In genomic region chr4:138242076-138242829, GRCh38 we compare ENCODE assay signal across 1 cellular context.
TF ChIP-seq lines count a peak whose summit lies in the region.

TSS of gene SLC7A11 (minus strand) at chr4:138242349. CDS start at chr4:138242069, 280 bp downstream.

TF ChIP-seq in HEK293, 187 proteins besides CTCF, POLR2A, EP300 and RAD21 (continued from another document):
- peak; percentile 58; the same call in 1 of the 2 replicates for TF ChIP-seq ZNF366 (tag by site-specific recombination; conservative IDR thresholded peaks at IDR 0.05)
- TF ChIP-seq ZFP41 (tag by site-specific recombination; IDR thresholded peaks at IDR 0.05; ENCODE audit: borderline replicate concordance), result no peak
- TF ChIP-seq OSR2 (tag by site-specific recombination; IDR thresholded peaks at IDR 0.05), result peak; percentile 81
- peak; percentile 85 for TF ChIP-seq SP7 (tag by site-specific recombination; IDR thresholded peaks at IDR 0.05)
- peak; percentile 58 for TF ChIP-seq ZXDB (tag by site-specific recombination; IDR thresholded peaks at IDR 0.05)
- TF ChIP-seq HOXA7 (CRISPR knock-in tag; IDR thresholded peaks at IDR 0.05; ENCODE audit: borderline replicate concordance), result no peak
- TF ChIP-seq ZNF211 (tag by site-specific recombination; IDR thresholded peaks at IDR 0.05; ENCODE audit: low read depth), result no peak
- TF ChIP-seq ZNF629 (tag by site-specific recombination; IDR thresholded peaks at IDR 0.05), result peak; percentile 82
- 0 out of 2 replicates have a peak, but pooled peaks have one; percentile 13 for TF ChIP-seq ZEB2 (tag by site-specific recombination; IDR thresholded peaks at IDR 0.05)
- peak; percentile 77 for TF ChIP-seq ZBTB44 (tag by site-specific recombination; IDR thresholded peaks at IDR 0.05)
- peak; percentile 59; the same call in 1 of the 2 replicates for TF ChIP-seq PRDM1 (tag by site-specific recombination; IDR thresholded peaks at IDR 0.05)
- TF ChIP-seq ZNF155 (tag by site-specific recombination; IDR thresholded peaks at IDR 0.05), result no peak
- TF ChIP-seq ZSCAN4 (tag by site-specific recombination; IDR thresholded peaks at IDR 0.05), result peak; percentile 71
- TF ChIP-seq KLF16 (tag by site-specific recombination; IDR thresholded peaks at IDR 0.05), result no peak
- peak; percentile 87 for TF ChIP-seq SCRT2 (tag by site-specific recombination; IDR thresholded peaks at IDR 0.05)
- 0 out of 2 replicates have a peak, but pooled peaks have one; percentile 30 for TF ChIP-seq ZNF518A (tag by site-specific recombination; conservative IDR thresholded peaks at IDR 0.05; ENCODE audit: low read depth)
- peak; percentile 65; the same call in 1 of the 2 replicates for TF ChIP-seq SCRT1 (tag by site-specific recombination; IDR thresholded peaks at IDR 0.05; ENCODE audit: borderline replicate concordance)
- TF ChIP-seq PRDM10 (tag by site-specific recombination; IDR thresholded peaks at IDR 0.05), result 0 out of 2 replicates have a peak, but pooled peaks have one; percentile 6
- 0 out of 2 replicates have a peak, but pooled peaks have one; percentile 21 for TF ChIP-seq ZNF18 (tag by site-specific recombination; IDR thresholded peaks at IDR 0.05)
- TF ChIP-seq ZBTB21 (tag by site-specific recombination; IDR thresholded peaks at IDR 0.05), result peak; percentile 64
- peak; percentile 80; the same call in 1 of the 2 replicates for TF ChIP-seq ZNF660 (tag by site-specific recombination; IDR thresholded peaks at IDR 0.05)
TF ChIP-seq in HEK293: peak in this region for 29.
